In genomic region chr16:14181371-14182050, GRCh38 we compare ENCODE assay signal across 16 cellular contexts.
DNase-seq lines count a peak whose midpoint lies in the region; ATAC-seq, FAIRE-seq and TF ChIP-seq lines count a peak whose summit lies in the region.
"Had no signal": no experiment of that assay in that cellular context is flagged by ENCODE, and none has a peak within 500 bp of the region (broad histone marks: within the 10 kb centered on the region; RNA-seq: fewer than 3 reads in every experiment).

No MANE protein-coding gene starts in this region.

- no peaks in the 10 kb centered on the region for H3K27me3 Mint-ChIP-seq in chondrocyte (ENCODE audit: low read depth)
- H3K27me3 Mint-ChIP-seq in activated CD8-positive, alpha-beta T cell treated with anti-CD3 and anti-CD28 coated beads for 36 hours, result no peaks in the 10 kb centered on the region
- H3K27me3 Mint-ChIP-seq: activated T-cell treated with anti-CD3 and anti-CD28 coated beads, Interleukin-2, amount 50 U/mL, for 24 hours; central memory CD8-positive, alpha-beta T cell had no signal

- H4K8ac ChIP-seq in neuronal stem cell (ENCODE audit: low read depth, low read length), result no peak overlapping the region

- intact Hi-C loops in pancreas (cut with DNase I), result loop anchor here in 1 of 3 donors (10.0 kb wide), 1 partner anchor 97 kb away; no protein-coding TSS in a partner anchor
- intact Hi-C loops in activated CD8-positive, alpha-beta T cell treated with anti-CD3 and anti-CD28 coated beads for 36 hours (cut with micrococcal nuclease), result no loop called here
- intact Hi-C loops in HepG2 (cut with micrococcal nuclease; ENCODE audit: unreplicated experiment), result no loop called here

- no peak overlapping the region for H3K4ac ChIP-seq in neuronal stem cell (ENCODE audit: low read length)

- H2BK12ac ChIP-seq in neuronal stem cell (ENCODE audit: low read length), result no peak overlapping the region

- no peaks in the 10 kb centered on the region for H3K27me3 ChIP-seq in pancreas
- no peaks in the 10 kb centered on the region for H3K27me3 ChIP-seq in neuronal stem cell (ENCODE audit: control insufficient read depth in 3 of 3, insufficient read depth in 3 of 3, low read depth in 1 of 3, low read length in 3 of 3)
- H3K27me3 ChIP-seq in HepG2 (ENCODE audit: control insufficient read depth in 1 of 2, insufficient read depth in 2 of 2, low read length in 2 of 2), result no peaks in the 10 kb centered on the region
- H3K27me3 ChIP-seq: hepatocyte, thyroid gland had no signal

- no peak overlapping the region for H3K4me2 ChIP-seq in neuronal stem cell (ENCODE audit: insufficient read depth, low read length, poor library complexity, severe bottlenecking)
- no peak overlapping the region for H3K4me2 ChIP-seq in HepG2 (ENCODE audit: low read depth, low read length)
- H3K4me2 ChIP-seq: hepatocyte had no signal

- H3K14ac ChIP-seq in neuronal stem cell (ENCODE audit: low read length), result no peak overlapping the region

- peaks cover 37% of the 10 kb centered on the region for H3K4me1 Mint-ChIP-seq in chondrocyte (ENCODE audit: low read depth)
- H3K4me1 Mint-ChIP-seq in activated CD8-positive, alpha-beta T cell treated with anti-CD3 and anti-CD28 coated beads for 36 hours (ENCODE audit: low read depth), result peaks cover 18% of the 10 kb centered on the region
- H3K4me1 Mint-ChIP-seq: central memory CD8-positive, alpha-beta T cell had no signal

- no peak for TF ChIP-seq CTCF in chondrocyte (IDR thresholded peaks at IDR 0.05)
- TF ChIP-seq CTCF in pancreas (IDR thresholded peaks at IDR 0.05), result no peak
- TF ChIP-seq CTCF in activated CD8-positive, alpha-beta T cell treated with anti-CD3 and anti-CD28 coated beads for 36 hours (IDR thresholded peaks at IDR 0.05), result no peak
- no peak for TF ChIP-seq CTCF in HepG2 (CRISPR knock-in tag; IDR thresholded peaks at IDR 0.05)

- peak; percentile 36 for DNase-seq in COLO829 (ENCODE audit: low spot score)
- DNase-seq in NOMO-1 (lab: John Stamatoyannopoulos, UW; ENCODE audit: unreplicated experiment in 2 of 2), result peak; percentile 8 to 78
- DNase-seq in chondrocyte (ENCODE audit: low spot score), result no peak
- DNase-seq in pancreas, result no peak
- no peak for DNase-seq in neuronal stem cell (ENCODE audit: low spot score)
- DNase-seq in activated CD8-positive, alpha-beta T cell treated with anti-CD3 and anti-CD28 coated beads for 36 hours, result no peak
- DNase-seq in HepG2 (ENCODE audit: low spot score), result no peak
- DNase-seq: activated T-cell treated with anti-CD3 and anti-CD28 coated beads, Interleukin-2, amount 50 U/mL, for 24 hours; mesendoderm; NCI-H187 treated with DMSO at 0.1 percent for 48 hours; psoas muscle; thyroid gland had no signal

- no peak for TF ChIP-seq RAD21 in HepG2 (CRISPR knock-in tag; IDR thresholded peaks at IDR 0.05)

- TF ChIP-seq POLR2A in HepG2 (IDR thresholded peaks at IDR 0.05; ENCODE audit: insufficient read depth in 1 of 2, low read depth in 2 of 2, low read length in 2 of 2), result no peak

- POLR2A ChIA-PET in activated CD8-positive, alpha-beta T cell treated with anti-CD3 and anti-CD28 coated beads for 36 hours (lab: Charles Lee), result interaction anchor here (1.1 kb wide), 1 partner anchor 9 kb away, joined by 3 read pairs; no protein-coding TSS in a partner anchor
- POLR2A ChIA-PET in HepG2 (lab: Yijun Ruan, JAX), result no interaction called here

- H3K27ac Mint-ChIP-seq in chondrocyte (ENCODE audit: unreplicated experiment), result peak overlapping the region; percentile 83
- H3K27ac Mint-ChIP-seq in activated CD8-positive, alpha-beta T cell treated with anti-CD3 and anti-CD28 coated beads for 36 hours, result no peak overlapping the region
- H3K27ac Mint-ChIP-seq: activated T-cell treated with anti-CD3 and anti-CD28 coated beads, Interleukin-2, amount 50 U/mL, for 24 hours had no signal

- H4K91ac ChIP-seq in neuronal stem cell (ENCODE audit: low read depth, low read length, poor library complexity), result no peak overlapping the region

- no peaks in the 10 kb centered on the region for H3K9me3 Mint-ChIP-seq in chondrocyte (ENCODE audit: low read depth)
- H3K9me3 Mint-ChIP-seq in activated CD8-positive, alpha-beta T cell treated with anti-CD3 and anti-CD28 coated beads for 36 hours, result no peaks in the 10 kb centered on the region
- H3K9me3 Mint-ChIP-seq: activated T-cell treated with anti-CD3 and anti-CD28 coated beads, Interleukin-2, amount 50 U/mL, for 24 hours; central memory CD8-positive, alpha-beta T cell had no signal

- FAIRE-seq in pancreas (lab: Jason Lieb, UNC), result no peak
- FAIRE-seq in HepG2 (lab: Jason Lieb, UNC), result no peak
- FAIRE-seq: TTC549 had no signal

- H2BK15ac ChIP-seq in neuronal stem cell (ENCODE audit: low read length), result no peak overlapping the region

- H3K9ac ChIP-seq in neuronal stem cell (ENCODE audit: low read depth, low read length, poor library complexity) (no peak overlapping the region), HepG2 (ENCODE audit: insufficient read depth, low read depth, low read length) (no peak overlapping the region)

- no peak overlapping the region for H2BK5ac ChIP-seq in neuronal stem cell (ENCODE audit: low read length)

- no peak overlapping the region for H3K18ac ChIP-seq in neuronal stem cell (ENCODE audit: low read length)

- whole genome bisulfite sequencing in pancreas, 2 donors, result 64 to 69% methylated on average over 2 of the region's 2 CpGs
- no CpG with 5 or more reads among the region's 2 CpGs for WGBS in neuronal stem cell (ENCODE audit: extremely low coverage in 2 of 2, insufficient read length in 2 of 2, insufficient replicate concordance in 1 of 2), 2 donors
- 98% methylated on average over 2 of the region's 2 CpGs for WGBS in HepG2 (ENCODE audit: low lambda C conversion rate)

- H3K27ac ChIP-seq in pancreas (no peak overlapping the region), neuronal stem cell (replicated peaks; ENCODE audit: low read length) (no peak overlapping the region), HepG2 (ENCODE audit: extremely low read length, insufficient read depth, low read length) (no peak overlapping the region)
- H3K27ac ChIP-seq: hepatocyte, psoas muscle, thyroid gland had no signal

- H3K23ac ChIP-seq in neuronal stem cell (ENCODE audit: low read depth, low read length, poor library complexity), result no peak overlapping the region

- no peak overlapping the region for H3K4me3 Mint-ChIP-seq in chondrocyte (ENCODE audit: unreplicated experiment)
- H3K4me3 Mint-ChIP-seq in activated CD8-positive, alpha-beta T cell treated with anti-CD3 and anti-CD28 coated beads for 36 hours, result no peak overlapping the region
- H3K4me3 Mint-ChIP-seq: activated T-cell treated with anti-CD3 and anti-CD28 coated beads, Interleukin-2, amount 50 U/mL, for 24 hours; central memory CD8-positive, alpha-beta T cell had no signal

- no peaks in the 10 kb centered on the region for H3K36me3 Mint-ChIP-seq in chondrocyte (ENCODE audit: low read depth)
- no peaks in the 10 kb centered on the region for H3K36me3 Mint-ChIP-seq in activated CD8-positive, alpha-beta T cell treated with anti-CD3 and anti-CD28 coated beads for 36 hours (ENCODE audit: low read depth)

- TF ChIP-seq EP300 in HepG2 (IDR thresholded peaks at IDR 0.05; ENCODE audit: low read depth in 2 of 2, low read length in 2 of 2) (no peak), HepG2 (CRISPR knock-in tag; IDR thresholded peaks at IDR 0.05; ENCODE audit: borderline replicate concordance) (no peak)

- H2AK5ac ChIP-seq in neuronal stem cell (ENCODE audit: low read depth, low read length), result no peak overlapping the region

- H2AFZ ChIP-seq in neuronal stem cell (ENCODE audit: low read length) (no peak overlapping the region), HepG2 (ENCODE audit: low read length) (no peak overlapping the region)
- H2AFZ ChIP-seq: hepatocyte had no signal

- no peaks in the 10 kb centered on the region for H3K79me1 ChIP-seq in neuronal stem cell (ENCODE audit: low read depth, low read length)

- in situ Hi-C loops in HepG2 (cut with HindIII; ENCODE audit: extremely low pct_ligation_motif_present, low pct_unique_long_range_greater_than_20kb), result no loop called here

- no peak overlapping the region for H2BK120ac ChIP-seq in neuronal stem cell (ENCODE audit: low read depth, low read length)

- CTCF ChIA-PET in activated CD8-positive, alpha-beta T cell treated with anti-CD3 and anti-CD28 coated beads for 36 hours (lab: Charles Lee), result no interaction called here
- CTCF ChIA-PET in HepG2 (lab: Yijun Ruan, JAX; ENCODE audit: low intra/inter-chr PET ratio, low total read pairs), result no interaction called here

- H3K36me3 ChIP-seq in pancreas (no peaks in the 10 kb centered on the region), neuronal stem cell (replicated peaks in 1 of 2; ENCODE audit: control insufficient read depth in 2 of 2, insufficient read depth in 2 of 2, low read length in 2 of 2) (no peaks in the 10 kb centered on the region), HepG2 (replicated peaks in 1 of 2; ENCODE audit: control insufficient read depth in 1 of 2, insufficient read depth in 2 of 2, low read length in 2 of 2) (no peaks in the 10 kb centered on the region)
- H3K36me3 ChIP-seq: thyroid gland had no signal

- H3K79me2 ChIP-seq in HepG2 (ENCODE audit: insufficient read depth, low read length), result no peaks in the 10 kb centered on the region

- no TSS peak for BruUV-seq in HepG2 (replicated peaks; lab: Mats Ljungman, UMichigan)

- no peaks in the 10 kb centered on the region for H3K9me3 ChIP-seq in pancreas
- no peaks in the 10 kb centered on the region for H3K9me3 ChIP-seq in neuronal stem cell (replicated peaks in 1 of 2; ENCODE audit: control insufficient read depth in 2 of 2, insufficient read depth in 1 of 2, low read depth in 1 of 2, low read length in 2 of 2)
- H3K9me3 ChIP-seq in HepG2 (ENCODE audit: low read length), result no peaks in the 10 kb centered on the region
- H3K9me3 ChIP-seq: psoas muscle, thyroid gland had no signal

- H3K4me1 ChIP-seq in pancreas (peaks cover 0 to 6% (median 4%) of the 10 kb centered on the region in 3 donors), neuronal stem cell (ENCODE audit: control insufficient read depth in 2 of 2, insufficient read depth in 1 of 2, low read depth in 1 of 2, low read length in 2 of 2) (peaks cover 10 to 16% of the 10 kb centered on the region in 2 donors), HepG2 (ENCODE audit: insufficient read depth, low read length) (no peaks in the 10 kb centered on the region)

- H4K20me1 ChIP-seq in HepG2 (ENCODE audit: insufficient read depth, low read length), result no peaks in the 10 kb centered on the region

- ATAC-seq in pancreas, result peak in 3 of 4 donors; percentile 29 to 37 (median 36)
- ATAC-seq in activated CD8-positive, alpha-beta T cell treated with anti-CD3 and anti-CD28 coated beads for 36 hours, result no peak
- no peak for ATAC-seq in HG02678 (IDR thresholded peaks at IDR 0.05; ENCODE audit: unreplicated experiment)
- no peak for ATAC-seq in HepG2
- ATAC-seq: psoas muscle had no signal

- H3K4me3 ChIP-seq in pancreas, result no peak overlapping the region
- no peak overlapping the region for H3K4me3 ChIP-seq in neuronal stem cell (ENCODE audit: low read length in 2 of 2)
- H3K4me3 ChIP-seq in HepG2 (replicated peaks in 1 of 3; ENCODE audit: insufficient read depth in 1 of 3, low read depth in 2 of 3, low read length in 3 of 3), result no peak overlapping the region
- H3K4me3 ChIP-seq: hepatocyte, psoas muscle, thyroid gland had no signal

TF ChIP-seq in HepG2, 621 proteins besides CTCF, POLR2A, EP300 and RAD21 (continues in another document):
- TF ChIP-seq ZNF383 (CRISPR knock-in tag; IDR thresholded peaks at IDR 0.05; ENCODE audit: borderline replicate concordance) (no peak), MAFF (IDR thresholded peaks at IDR 0.05; ENCODE audit: low read depth, low read length) (no peak), TGIF2 (CRISPR knock-in tag; IDR thresholded peaks at IDR 0.05) (no peak)

Comparison
In these comparisons a context has a peak if more than half of its experiments do, and no peak if none do; other contexts are left out.
1. DNase-seq: peak in COLO829 (single experiment) and NOMO-1 (2 of 2); none in chondrocyte (single experiment), pancreas (0 of 6), neuronal stem cell (single experiment), activated CD8-positive, alpha-beta T cell treated with anti-CD3 and anti-CD28 coated beads for 36 hours (single experiment) and HepG2 (single experiment).
2. ATAC-seq: peak in pancreas (3 of 4); none in activated CD8-positive, alpha-beta T cell treated with anti-CD3 and anti-CD28 coated beads for 36 hours (single experiment), HG02678 (single experiment) and HepG2 (single experiment).